1 cellular context compared by ENCODE assay signal in genomic region chr18:36308711-36309435, GRCh38.
TF ChIP-seq lines count a peak whose summit lies in the region.

No MANE protein-coding gene starts in this region.

TF ChIP-seq in GM23338, 12 proteins besides CTCF, POLR2A, EP300 and RAD21 (continued from another document):
- no peak for TF ChIP-seq ZNF462 (CRISPR knock-in tag; IDR thresholded peaks at IDR 0.05)
- no peak for TF ChIP-seq EZH2 (IDR thresholded peaks at IDR 0.05; ENCODE audit: low read depth, unreplicated experiment)
